ENCODE assay signal across 8 cellular contexts in genomic region chr20:1816384-1817381, GRCh38.
DNase-seq lines count a peak whose midpoint lies in the region; ATAC-seq and TF ChIP-seq lines count a peak whose summit lies in the region.

No MANE protein-coding gene starts in this region.

- H3K36me3 ChIP-seq in SJSA1 (no peaks in the 10 kb centered on the region), sigmoid colon (no peaks in the 10 kb centered on the region)

- H3K4me1 ChIP-seq in SJSA1 (replicated peaks) (peaks cover 55% of the 10 kb centered on the region), sigmoid colon (peaks cover 0 to 58% (median 44%) of the 10 kb centered on the region in 4 donors)

- H3K27me3 ChIP-seq in SJSA1 (replicated peaks) (no peaks in the 10 kb centered on the region), sigmoid colon (no peaks in the 10 kb centered on the region)

- H3K4me3 ChIP-seq in SJSA1 (no peak overlapping the region), sigmoid colon (no peak overlapping the region)

- peak in 1 of 4 donors; percentile 34 for TF ChIP-seq EP300 in sigmoid colon (IDR thresholded peaks at IDR 0.05)

- WGBS in sigmoid colon, 2 donors: 50 to 68% methylated on average over 16 of the region's 16 CpGs

- intact Hi-C loops in sigmoid colon (cut with DNase I): no loop called here

- H3K27ac ChIP-seq in SJSA1 (peak overlapping the region; percentile 72), sigmoid colon (peak overlapping the region; percentile 19 to 73 (median 63))

- DNase-seq in GM03348 (ENCODE audit: low spot score) (peak; percentile 79), SJSA1 (ENCODE audit: low read depth in 1 of 2, low spot score in 2 of 2) (peak; percentile 66 to 82), fibroblast of peridontal ligament (ENCODE audit: extremely low read depth) (peak; percentile 71), sigmoid colon (no peak), NCI-H2081 (lab: John Stamatoyannopoulos, UW) (no peak), NCI-H2081 treated with DMSO at 0.1 percent for 48 hours (lab: John Stamatoyannopoulos, UW) (no peak)

- TF ChIP-seq CTCF in sigmoid colon (IDR thresholded peaks at IDR 0.05): no peak

- no peak for ATAC-seq in GM19463 (IDR thresholded peaks at IDR 0.05; ENCODE audit: unreplicated experiment)
- no peak for ATAC-seq in HG03196 (IDR thresholded peaks at IDR 0.05; ENCODE audit: unreplicated experiment)

- TF ChIP-seq POLR2A in sigmoid colon (IDR thresholded peaks at IDR 0.05): no peak

- H3K9me3 ChIP-seq in SJSA1 (replicated peaks) (peaks cover 1% of the 10 kb centered on the region; the same call in 1 of the 2 replicates), sigmoid colon (no peaks in the 10 kb centered on the region)

Comparison
In these comparisons a context has a peak if more than half of its experiments do, and no peak if none do; other contexts are left out.
1. DNase-seq: peak in GM03348 (single experiment), SJSA1 (2 of 2) and fibroblast of peridontal ligament (single experiment); none in sigmoid colon (single experiment), NCI-H2081 (0 of 2) and NCI-H2081 treated with DMSO at 0.1 percent for 48 hours (single experiment).